ENCODE assay signal across 21 cellular contexts in the genomic region with DNA sequence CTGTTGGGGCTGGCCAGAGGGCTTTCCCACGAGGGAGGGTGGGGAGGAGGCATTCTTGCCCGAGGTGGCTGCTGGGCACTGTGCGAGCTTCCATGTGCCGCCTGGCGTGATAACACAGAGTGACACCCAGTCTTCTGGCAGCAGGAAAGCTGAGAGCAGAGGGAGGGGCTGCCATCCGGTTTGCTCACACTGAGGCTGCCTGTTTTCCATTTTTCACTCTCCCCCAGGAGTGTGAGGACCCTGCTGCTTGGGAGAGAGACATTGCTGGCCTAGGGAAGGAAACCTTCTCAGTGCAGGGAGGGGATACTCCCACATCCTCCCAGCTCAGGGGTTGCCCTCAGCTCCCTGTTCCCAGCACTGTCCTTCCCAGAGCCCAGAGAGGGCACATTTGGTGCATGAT.
DNase-seq lines count a peak whose midpoint lies in the region; ATAC-seq lines count a peak whose summit lies in the region.
"Had no signal": no experiment of that assay in that cellular context is flagged by ENCODE, and none has a peak within 500 bp of the region (broad histone marks: within the 10 kb centered on the region; RNA-seq: fewer than 3 reads in every experiment).

No MANE protein-coding gene starts in this region.

- H3K27ac ChIP-seq in right cardiac atrium (ENCODE audit: low read length): no peak overlapping the region
- H3K27ac ChIP-seq: KMS-11, SJCRH30, vagina had no signal

- POLR2A ChIA-PET in activated CD4-positive, alpha-beta memory T cell treated with anti-CD3 and anti-CD28 coated beads, Interleukin-2, amount 10 ng/mL, durations not matched to agents 7 days and 5 days (lab: Charles Lee): no interaction called here

- H3K27ac Mint-ChIP-seq in activated CD4-positive, alpha-beta memory T cell treated with anti-CD3 and anti-CD28 coated beads, Interleukin-2, amount 10 ng/mL, durations not matched to agents 7 days and 5 days: no peak overlapping the region

- H3K36me3 Mint-ChIP-seq in activated CD4-positive, alpha-beta memory T cell treated with anti-CD3 and anti-CD28 coated beads, Interleukin-2, amount 10 ng/mL, durations not matched to agents 7 days and 5 days (ENCODE audit: low read depth): no peaks in the 10 kb centered on the region

- WGBS in right cardiac atrium: 23% methylated on average over 6 of the region's 6 CpGs

- no peaks in the 10 kb centered on the region for H3K9me3 ChIP-seq in right cardiac atrium (ENCODE audit: control insufficient read depth, low read length)
- H3K9me3 ChIP-seq: SJCRH30, vagina had no signal

- DNase-seq in HT-29 (ENCODE audit: low spot score): peak; percentile 10
- DNase-seq in activated CD4-positive, alpha-beta memory T cell treated with anti-CD3 and anti-CD28 coated beads, Interleukin-2, amount 10 ng/mL, durations not matched to agents 7 days and 5 days: peak; percentile 9
- DNase-seq in right cardiac atrium: peak; percentile 45 to 83 (median 78)
- peak; percentile 1 for DNase-seq in stimulated activated CD8-positive, alpha-beta memory T cell treated with anti-CD3 and anti-CD28 coated beads, Interleukin-4, amount 100 ng/mL, for 48 hours
- no peak for DNase-seq in iPS-NIHi11 (ENCODE audit: low spot score)
- no peak for DNase-seq in NCI-H2029 (lab: John Stamatoyannopoulos, UW)
- DNase-seq: activated CD4-positive, CD25-positive, alpha-beta regulatory T cell treated with anti-CD3 and anti-CD28 coated beads, Interleukin-2, amount 50 U/mL, for 72 hours; activated naive CD4-positive, alpha-beta T cell treated with Interleukin-2 at 50 U/mL for 16 hours; cortex of kidney; EL; left colon; NCI-H2107; NCI-H526 treated with DMSO at 0.1 percent for 48 hours; occipital lobe; SJCRH30; stimulated activated CD4-positive, alpha-beta T cell treated with anti-CD3 and anti-CD28 coated beads, Interleukin-2, amount 100 ng/mL, for 24 hours; T-helper 2 cell had no signal

- H3K4me3 ChIP-seq in right cardiac atrium (ENCODE audit: low read length): no peak overlapping the region
- H3K4me3 ChIP-seq: SJCRH30, vagina had no signal

- intact Hi-C loops in right cardiac atrium (cut with DNase I): no loop called here

- H3K9me3 Mint-ChIP-seq in activated CD4-positive, alpha-beta memory T cell treated with anti-CD3 and anti-CD28 coated beads, Interleukin-2, amount 10 ng/mL, durations not matched to agents 7 days and 5 days: no peaks in the 10 kb centered on the region

- H3K27me3 Mint-ChIP-seq in activated CD4-positive, alpha-beta memory T cell treated with anti-CD3 and anti-CD28 coated beads, Interleukin-2, amount 10 ng/mL, durations not matched to agents 7 days and 5 days: peaks cover 16% of the 10 kb centered on the region

- ATAC-seq in right cardiac atrium (peak; percentile 90 to 93), GM18502 (IDR thresholded peaks at IDR 0.05; ENCODE audit: poor library complexity, unreplicated experiment) (no peak)
- ATAC-seq: HCT116, left colon had no signal

- H3K4me1 ChIP-seq in right cardiac atrium (ENCODE audit: control insufficient read depth, insufficient read depth, low read length): no peaks in the 10 kb centered on the region
- H3K4me1 ChIP-seq: SJCRH30, vagina had no signal

- H3K4me3 Mint-ChIP-seq in activated CD4-positive, alpha-beta memory T cell treated with anti-CD3 and anti-CD28 coated beads, Interleukin-2, amount 10 ng/mL, durations not matched to agents 7 days and 5 days: no peak overlapping the region

- H3K27me3 ChIP-seq in right cardiac atrium (ENCODE audit: control insufficient read depth, insufficient read depth): no peaks in the 10 kb centered on the region
- H3K27me3 ChIP-seq: vagina had no signal

- CTCF ChIA-PET in activated CD4-positive, alpha-beta memory T cell treated with anti-CD3 and anti-CD28 coated beads, Interleukin-2, amount 10 ng/mL, durations not matched to agents 7 days and 5 days (lab: Charles Lee): no interaction called here

- H3K4me1 Mint-ChIP-seq in activated CD4-positive, alpha-beta memory T cell treated with anti-CD3 and anti-CD28 coated beads, Interleukin-2, amount 10 ng/mL, durations not matched to agents 7 days and 5 days: no peaks in the 10 kb centered on the region

Comparison
In these comparisons a context has a peak if more than half of its experiments do, and no peak if none do; other contexts are left out.
1. DNase-seq: peak in HT-29 (single experiment), activated CD4-positive, alpha-beta memory T cell treated with anti-CD3 and anti-CD28 coated beads, Interleukin-2, amount 10 ng/mL, durations not matched to agents 7 days and 5 days (single experiment), right cardiac atrium (3 of 3) and stimulated activated CD8-positive, alpha-beta memory T cell treated with anti-CD3 and anti-CD28 coated beads, Interleukin-4, amount 100 ng/mL, for 48 hours (single experiment); none in iPS-NIHi11 (single experiment) and NCI-H2029 (single experiment).